In the genomic region with DNA sequence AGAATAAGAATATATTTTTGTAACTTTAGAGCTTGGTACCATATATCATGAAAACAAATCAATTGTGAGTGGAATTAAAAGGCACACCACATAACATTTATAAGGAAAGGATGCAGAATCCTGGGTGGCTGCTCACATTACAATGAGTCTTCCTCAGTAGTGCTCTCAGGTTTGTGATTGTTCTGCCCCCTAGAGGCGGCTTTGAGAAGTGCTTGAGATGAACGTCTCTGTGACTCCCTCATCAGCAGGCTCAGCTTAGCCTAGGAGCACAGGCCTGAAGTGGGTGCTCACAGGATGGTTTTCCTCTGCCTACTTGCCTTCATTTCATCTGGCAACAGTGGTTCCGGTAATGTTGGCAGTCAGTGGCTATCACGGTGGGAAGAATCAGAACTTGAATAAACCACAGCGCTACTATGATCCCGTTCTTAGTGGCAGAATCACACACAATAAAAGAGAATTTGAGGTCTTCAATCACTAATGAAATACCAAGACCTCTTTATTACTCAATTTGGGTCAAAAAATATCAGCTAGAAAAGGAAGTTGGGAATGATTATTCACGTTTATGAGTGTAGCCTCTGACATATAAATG, we compare ENCODE assay signal across 8 cellular contexts. TPM values are rescaled to one million over a fixed set of nuclear protein-coding genes. Genes with fewer than 3 reads are reported as not detected.
A peak's percentile ranks its signal among the peaks of the same experiment; 100 is the strongest.
DNase-seq lines count a peak whose midpoint lies in the region; ATAC-seq and TF ChIP-seq lines count a peak whose summit lies in the region.

No MANE protein-coding gene starts in this region.

- H3K27ac ChIP-seq in PC-9 (no peak overlapping the region), testis (no peak overlapping the region)

- no peaks in the 10 kb centered on the region for H3K36me3 ChIP-seq in PC-9 (ENCODE audit: low read depth)
- no peaks in the 10 kb centered on the region for H3K36me3 ChIP-seq in testis (ENCODE audit: low read depth, missing control alignments)

- TF ChIP-seq CTCF in PC-9 (conservative IDR thresholded peaks at IDR 0.05) (peak; percentile 81), fibroblast of villous mesenchyme (IDR thresholded peaks at IDR 0.05; ENCODE audit: insufficient read depth, low read depth, low read length) (peak; percentile 92), testis (IDR thresholded peaks at IDR 0.05) (peak; percentile 49 to 88 (median 79))

- no peaks in the 10 kb centered on the region for H3K4me1 ChIP-seq in PC-9 (replicated peaks; ENCODE audit: insufficient read depth)
- no peaks in the 10 kb centered on the region for H3K4me1 ChIP-seq in testis

- H3K4me3 ChIP-seq in PC-9, result no peak overlapping the region
- no peak overlapping the region for H3K4me3 ChIP-seq in fibroblast of villous mesenchyme (ENCODE audit: low read depth, low read length)
- H3K4me3 ChIP-seq in testis, result no peak overlapping the region

- DNase-seq in ELF-1 (ENCODE audit: low read depth, low spot score) (peak; percentile 90), PC-9 (peak in 1 of 2 experiments; percentile 55), activated T-helper 1 cell treated with Interleukin-2 at 50 U/mL for 16 hours (ENCODE audit: low read depth) (peak; percentile 35), fibroblast of villous mesenchyme (ENCODE audit: low read depth) (peak; percentile 84), occipital lobe (lab: John Stamatoyannopoulos, UW) (peak; percentile 51), testis (peak; percentile 92)

- H3K4me2 ChIP-seq in PC-9, result no peak overlapping the region

- H3F3A ChIP-seq in PC-9 (ENCODE audit: insufficient read depth, low read depth), result no peaks in the 10 kb centered on the region

- CTCF ChIA-PET in PC-9 (lab: Charles Lee), result no interaction called here

- no peaks in the 10 kb centered on the region for H4K20me1 ChIP-seq in PC-9 (ENCODE audit: insufficient read depth)

- H3K27me3 ChIP-seq in PC-9 (ENCODE audit: insufficient read depth, low read depth) (no peaks in the 10 kb centered on the region), testis (no peaks in the 10 kb centered on the region)

- no peak for TF ChIP-seq POLR2A in testis (IDR thresholded peaks at IDR 0.05)

- no peaks in the 10 kb centered on the region for H3K9me2 ChIP-seq in PC-9 (ENCODE audit: insufficient read depth)

- intact Hi-C loops in PC-9 (cut with micrococcal nuclease; ENCODE audit: unreplicated experiment) (loop anchor here (1.0 kb wide), 1 partner anchor 166 kb away; no protein-coding TSS in a partner anchor), testis (cut with DNase I; ENCODE audit: low total_unique reads) (no loop called here)

- no peaks in the 10 kb centered on the region for H3K79me2 ChIP-seq in PC-9 (ENCODE audit: low read depth)

- peak; percentile 98 for ATAC-seq in GM21723 (IDR thresholded peaks at IDR 0.05; ENCODE audit: unreplicated experiment)

- TF ChIP-seq EP300 in Ishikawa (IDR thresholded peaks at IDR 0.05; ENCODE audit: borderline replicate concordance), result no peak

- WGBS in testis, 2 donors, result 34 to 38% methylated on average over 7 of the region's 7 CpGs

- BruUV-seq in PC-9 (replicated peaks; lab: Mats Ljungman, UMichigan), result no TSS peak

- no peak overlapping the region for H2AFZ ChIP-seq in PC-9

- POLR2A ChIA-PET in PC-9 (lab: Charles Lee; ENCODE audit: unreplicated experiment), result no interaction called here

- peak; percentile 78 for TF ChIP-seq RAD21 in Ishikawa (IDR thresholded peaks at IDR 0.05; ENCODE audit: low read depth)

- H3K9me3 ChIP-seq in PC-9 (ENCODE audit: insufficient read depth, low read depth), result no peaks in the 10 kb centered on the region
- H3K9me3 ChIP-seq in testis, result no peaks in the 10 kb centered on the region

TF ChIP-seq in Ishikawa, 13 proteins besides CTCF, POLR2A, EP300 and RAD21:
- TF ChIP-seq ZBTB7A (IDR thresholded peaks at IDR 0.05; ENCODE audit: low read depth), result no peak
- TF ChIP-seq YY1 (IDR thresholded peaks at IDR 0.05; ENCODE audit: low read depth), result no peak
- TF ChIP-seq CEBPB (IDR thresholded peaks at IDR 0.05), result no peak
- TF ChIP-seq, protein P1, sequence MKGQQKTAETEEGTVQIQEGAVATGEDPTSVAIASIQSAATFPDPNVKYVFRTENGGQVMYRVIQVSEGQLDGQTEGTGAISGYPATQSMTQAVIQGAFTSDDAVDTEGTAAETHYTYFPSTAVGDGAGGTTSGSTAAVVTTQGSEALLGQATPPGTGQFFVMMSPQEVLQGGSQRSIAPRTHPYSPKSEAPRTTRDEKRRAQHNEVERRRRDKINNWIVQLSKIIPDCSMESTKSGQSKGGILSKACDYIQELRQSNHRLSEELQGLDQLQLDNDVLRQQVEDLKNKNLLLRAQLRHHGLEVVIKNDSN (IDR thresholded peaks at IDR 0.05), result no peak
- no peak for TF ChIP-seq FOXM1 (IDR thresholded peaks at IDR 0.05; ENCODE audit: borderline replicate concordance, low read depth)
- TF ChIP-seq CREB1 (IDR thresholded peaks at IDR 0.05; ENCODE audit: low read depth), result no peak
- no peak for TF ChIP-seq EGR1 (IDR thresholded peaks at IDR 0.05)
- TF ChIP-seq TAF1 (IDR thresholded peaks at IDR 0.05; ENCODE audit: low read depth), result no peak
- TF ChIP-seq TEAD4 (IDR thresholded peaks at IDR 0.05), result no peak
- no peak for TF ChIP-seq NFIC (IDR thresholded peaks at IDR 0.05)
- TF ChIP-seq TCF12 (IDR thresholded peaks at IDR 0.05; ENCODE audit: low read depth), result no peak
- TF ChIP-seq, protein P2, sequence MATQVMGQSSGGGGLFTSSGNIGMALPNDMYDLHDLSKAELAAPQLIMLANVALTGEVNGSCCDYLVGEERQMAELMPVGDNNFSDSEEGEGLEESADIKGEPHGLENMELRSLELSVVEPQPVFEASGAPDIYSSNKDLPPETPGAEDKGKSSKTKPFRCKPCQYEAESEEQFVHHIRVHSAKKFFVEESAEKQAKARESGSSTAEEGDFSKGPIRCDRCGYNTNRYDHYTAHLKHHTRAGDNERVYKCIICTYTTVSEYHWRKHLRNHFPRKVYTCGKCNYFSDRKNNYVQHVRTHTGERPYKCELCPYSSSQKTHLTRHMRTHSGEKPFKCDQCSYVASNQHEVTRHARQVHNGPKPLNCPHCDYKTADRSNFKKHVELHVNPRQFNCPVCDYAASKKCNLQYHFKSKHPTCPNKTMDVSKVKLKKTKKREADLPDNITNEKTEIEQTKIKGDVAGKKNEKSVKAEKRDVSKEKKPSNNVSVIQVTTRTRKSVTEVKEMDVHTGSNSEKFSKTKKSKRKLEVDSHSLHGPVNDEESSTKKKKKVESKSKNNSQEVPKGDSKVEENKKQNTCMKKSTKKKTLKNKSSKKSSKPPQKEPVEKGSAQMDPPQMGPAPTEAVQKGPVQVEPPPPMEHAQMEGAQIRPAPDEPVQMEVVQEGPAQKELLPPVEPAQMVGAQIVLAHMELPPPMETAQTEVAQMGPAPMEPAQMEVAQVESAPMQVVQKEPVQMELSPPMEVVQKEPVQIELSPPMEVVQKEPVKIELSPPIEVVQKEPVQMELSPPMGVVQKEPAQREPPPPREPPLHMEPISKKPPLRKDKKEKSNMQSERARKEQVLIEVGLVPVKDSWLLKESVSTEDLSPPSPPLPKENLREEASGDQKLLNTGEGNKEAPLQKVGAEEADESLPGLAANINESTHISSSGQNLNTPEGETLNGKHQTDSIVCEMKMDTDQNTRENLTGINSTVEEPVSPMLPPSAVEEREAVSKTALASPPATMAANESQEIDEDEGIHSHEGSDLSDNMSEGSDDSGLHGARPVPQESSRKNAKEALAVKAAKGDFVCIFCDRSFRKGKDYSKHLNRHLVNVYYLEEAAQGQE (IDR thresholded peaks at IDR 0.05; ENCODE audit: low read depth), result no peak

RNA-seq across cellular contexts. Expression of gene B4GALT6, which starts 38.1 kb away (rescaled TPM):
- total RNA-seq in PC-9 (2021) (3.0 and 5.3 TPM in 2 replicates), fibroblast of villous mesenchyme (2.9 and 8.6 TPM in 2 replicates), occipital lobe (8.1 TPM), testis (10 to 100 TPM; 14.9 to 19.5 TPM)
- polyA plus RNA-seq in testis (ENCODE audit: insufficient read depth, low read depth, low replicate concordance), result 12.1 TPM

RNA-seq across cellular contexts. Expression of gene SLC25A52, which starts 38.2 kb away (rescaled TPM):
- total RNA-seq in PC-9 (2021) (not detected in 2 replicates), fibroblast of villous mesenchyme (under 0.01 TPM in 1 of 2 replicates, not detected in the other), occipital lobe (not detected), testis (1 to 10 TPM; 4.0 to 5.7 TPM)
- polyA plus RNA-seq in testis (ENCODE audit: insufficient read depth, low read depth, low replicate concordance), result 23.4 TPM
